ENCODE assay signal across 10 cellular contexts in the genomic region with DNA sequence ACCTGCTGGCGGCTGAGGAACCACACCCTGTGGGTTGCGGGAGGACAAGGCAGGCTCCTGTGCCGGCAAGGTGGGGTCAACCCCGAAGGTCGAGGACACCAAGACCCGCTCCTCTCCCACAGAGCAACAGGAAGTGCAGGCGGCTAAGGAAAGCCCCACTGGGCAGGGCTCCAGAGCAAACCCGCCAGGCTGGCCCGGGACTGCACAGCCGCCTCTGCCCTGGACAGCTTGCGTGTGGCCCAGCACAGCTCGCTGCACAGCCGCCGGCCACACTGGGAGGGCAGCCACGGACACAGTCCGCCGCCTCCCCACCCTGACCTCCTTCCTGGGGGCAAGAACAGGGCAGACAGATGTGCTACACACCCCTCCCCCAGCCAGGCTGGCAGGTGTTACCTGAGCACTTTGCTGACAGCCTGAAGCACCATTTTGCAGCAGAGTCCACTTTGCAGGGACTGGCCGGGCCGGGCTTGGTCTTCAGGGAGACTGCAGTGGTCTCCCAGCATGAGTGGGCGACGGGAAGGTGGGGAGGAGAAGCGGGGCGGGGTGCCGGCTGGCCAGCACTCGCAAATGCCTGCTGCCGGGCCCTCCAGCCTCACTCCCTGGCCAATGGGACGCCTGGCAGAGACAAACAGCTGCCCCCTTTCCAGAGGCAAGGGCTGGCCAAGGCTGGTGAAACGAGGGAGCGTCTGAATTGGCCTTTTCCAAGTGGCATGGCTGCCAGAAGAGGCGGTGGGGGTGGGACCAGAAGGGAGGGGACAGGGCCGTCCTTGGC. TPM values are rescaled to one million over a fixed set of nuclear protein-coding genes. Genes with fewer than 3 reads are reported as not detected.
DNase-seq lines count a peak whose midpoint lies in the region; ATAC-seq and TF ChIP-seq lines count a peak whose summit lies in the region.
"Had no signal": no experiment of that assay in that cellular context is flagged by ENCODE, and none has a peak within 500 bp of the region (broad histone marks: within the 10 kb centered on the region; RNA-seq: fewer than 3 reads in every experiment).

A gene with protein sequence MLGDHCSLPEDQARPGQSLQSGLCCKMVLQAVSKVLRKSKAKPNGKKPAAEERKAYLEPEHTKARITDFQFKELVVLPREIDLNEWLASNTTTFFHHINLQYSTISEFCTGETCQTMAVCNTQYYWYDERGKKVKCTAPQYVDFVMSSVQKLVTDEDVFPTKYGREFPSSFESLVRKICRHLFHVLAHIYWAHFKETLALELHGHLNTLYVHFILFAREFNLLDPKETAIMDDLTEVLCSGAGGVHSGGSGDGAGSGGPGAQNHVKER (minus strand): TSS at position 726 of the 772 bp plus-strand sequence. CDS start 223 bp downstream, at position 503.

- no peak within 1 kb of the TSS for H3K4me3 Mint-ChIP-seq in activated CD4-positive, alpha-beta T cell treated with anti-CD3 and anti-CD28 coated beads for 36 hours

- peaks cover 80% of the 10 kb centered on the region for H3K4me1 ChIP-seq in lower lobe of right lung
- H3K4me1 ChIP-seq in tibial nerve, result peaks cover 0 to 92% (median 66%) of the 10 kb centered on the region in 4 donors

- H3K27me3 Mint-ChIP-seq in activated CD4-positive, alpha-beta T cell treated with anti-CD3 and anti-CD28 coated beads for 36 hours, result no peaks in the 10 kb centered on the region

- no peak for ATAC-seq in activated CD4-positive, alpha-beta T cell treated with anti-CD3 and anti-CD28 coated beads for 36 hours
- ATAC-seq in lower lobe of right lung, result peak; percentile 70 to 71
- no peak for ATAC-seq in HG03196 (IDR thresholded peaks at IDR 0.05; ENCODE audit: unreplicated experiment)
- ATAC-seq in GM19351 (IDR thresholded peaks at IDR 0.05; ENCODE audit: unreplicated experiment), result no peak

- H3K27me3 ChIP-seq in lower lobe of right lung (ENCODE audit: low read depth), result no peaks in the 10 kb centered on the region
- H3K27me3 ChIP-seq in tibial nerve, result no peaks in the 10 kb centered on the region
- H3K27me3 ChIP-seq: SJSA1 had no signal

- no peak for TF ChIP-seq POLR2A in tibial nerve (IDR thresholded peaks at IDR 0.05)

- TF ChIP-seq EP300 in tibial nerve (IDR thresholded peaks at IDR 0.05), result peak in 1 of 2 donors; percentile 22

- peaks cover 24% of the 10 kb centered on the region for H3K4me1 Mint-ChIP-seq in activated CD4-positive, alpha-beta T cell treated with anti-CD3 and anti-CD28 coated beads for 36 hours

- TF ChIP-seq CTCF in lower lobe of right lung (IDR thresholded peaks at IDR 0.05), result no peak
- TF ChIP-seq CTCF in tibial nerve (IDR thresholded peaks at IDR 0.05), result peak in 1 of 5 experiments; percentile 10

- CTCF ChIA-PET in activated CD4-positive, alpha-beta T cell treated with anti-CD3 and anti-CD28 coated beads for 36 hours (lab: Charles Lee), result no interaction called here

- no peaks in the 10 kb centered on the region for H3K36me3 Mint-ChIP-seq in activated CD4-positive, alpha-beta T cell treated with anti-CD3 and anti-CD28 coated beads for 36 hours (ENCODE audit: low read depth)

- WGBS in tibial nerve, 2 donors, result 20 to 22% methylated on average over 1 to 25 of the region's 31 CpGs

- intact Hi-C loops in activated CD4-positive, alpha-beta T cell treated with anti-CD3 and anti-CD28 coated beads for 36 hours (cut with DNase I, micrococcal nuclease), result no loop called here
- intact Hi-C loops in lower lobe of right lung (cut with DNase I), result no loop called here

- POLR2A ChIA-PET in activated CD4-positive, alpha-beta T cell treated with anti-CD3 and anti-CD28 coated beads for 36 hours (lab: Charles Lee), result no interaction called here

- H3K27ac ChIP-seq in lower lobe of right lung (peak within 1 kb of the TSS; percentile 41), tibial nerve (peak within 1 kb of the TSS; percentile 61 to 88 (median 72))
- H3K27ac ChIP-seq: SJSA1 had no signal

- H3K9me3 ChIP-seq in lower lobe of right lung (no peaks in the 10 kb centered on the region), tibial nerve (no peaks in the 10 kb centered on the region)
- H3K9me3 ChIP-seq: SJSA1 had no signal

- H3K9me3 Mint-ChIP-seq in activated CD4-positive, alpha-beta T cell treated with anti-CD3 and anti-CD28 coated beads for 36 hours (ENCODE audit: low read depth), result no peaks in the 10 kb centered on the region

- H3K4me3 ChIP-seq in lower lobe of right lung (peak within 1 kb of the TSS; percentile 39), tibial nerve (peak within 1 kb of the TSS; percentile 19 to 41 (median 21))
- H3K4me3 ChIP-seq: SJSA1 had no signal

- no peak within 1 kb of the TSS for H3K27ac Mint-ChIP-seq in activated CD4-positive, alpha-beta T cell treated with anti-CD3 and anti-CD28 coated beads for 36 hours

- H3K36me3 ChIP-seq in lower lobe of right lung (peaks cover 12% of the 10 kb centered on the region), tibial nerve (no peaks in the 10 kb centered on the region)
- H3K36me3 ChIP-seq: SJSA1 had no signal

- peak; percentile 16 for DNase-seq in activated CD4-positive, alpha-beta T cell treated with anti-CD3 and anti-CD28 coated beads for 36 hours
- DNase-seq in activated CD4-positive, alpha-beta T cell treated with anti-CD3 and anti-CD28 coated beads for 48 hours, result no peak
- peak; percentile 21 for DNase-seq in central memory CD4-positive, alpha-beta T cell
- DNase-seq in lower lobe of right lung (peak; percentile 63), tibial nerve (ENCODE audit: low spot score in 2 of 2) (no peak), AML-193 (lab: John Stamatoyannopoulos, UW) (no peak)
- DNase-seq: DND-41 had no signal

RNA-seq across cellular contexts. Expression of the gene that starts here (rescaled TPM):
- total RNA-seq in activated CD4-positive, alpha-beta T cell treated with anti-CD3 and anti-CD28 coated beads for 36 hours, result 10 to 100 TPM; 15.3 TPM
- total RNA-seq in lower lobe of right lung (50.4 TPM), tibial nerve (10 to 100 TPM; 42.3 to 55.1 (median 46.9) TPM)

Comparison
In these comparisons a context has a peak if more than half of its experiments do, and no peak if none do; other contexts are left out.
1. DNase-seq: peak in activated CD4-positive, alpha-beta T cell treated with anti-CD3 and anti-CD28 coated beads for 36 hours (single experiment), central memory CD4-positive, alpha-beta T cell (single experiment) and lower lobe of right lung (single experiment); none in activated CD4-positive, alpha-beta T cell treated with anti-CD3 and anti-CD28 coated beads for 48 hours (single experiment), tibial nerve (0 of 2) and AML-193 (0 of 2).
2. ATAC-seq: peak in lower lobe of right lung (2 of 2); none in activated CD4-positive, alpha-beta T cell treated with anti-CD3 and anti-CD28 coated beads for 36 hours (single experiment), HG03196 (single experiment) and GM19351 (single experiment).